ENCODE assay signal across 8 cellular contexts in genomic region chr12:106774808-106775524, GRCh38. TPM values are rescaled to one million over a fixed set of nuclear protein-coding genes. Genes with fewer than 3 reads are reported as not detected.
DNase-seq lines count a peak whose midpoint lies in the region; ATAC-seq and TF ChIP-seq lines count a peak whose summit lies in the region.

No MANE protein-coding gene starts in this region.

- no peaks in the 10 kb centered on the region for H3K27me3 ChIP-seq in sigmoid colon

- peak; percentile 7 for ATAC-seq in HG02852 (IDR thresholded peaks at IDR 0.05; ENCODE audit: unreplicated experiment)

- 4 to 5% methylated on average over 29 of the region's 29 CpGs for WGBS in sigmoid colon, 2 donors

- DNase-seq in NCI-H2227 (lab: John Stamatoyannopoulos, UW; ENCODE audit: unreplicated experiment) (peak; percentile 83), NCI-H2227 treated with DMSO at 0.1 percent for 48 hours (lab: John Stamatoyannopoulos, UW) (no peak), fibroblast of mammary gland (ENCODE audit: low read depth) (no peak), sigmoid colon (peak; percentile 68), NCI-H1930 (lab: John Stamatoyannopoulos, UW) (no peak), ureter (ENCODE audit: low spot score) (no peak)

- no peak for TF ChIP-seq EP300 in sigmoid colon (IDR thresholded peaks at IDR 0.05)

- no peaks in the 10 kb centered on the region for H3K9me3 ChIP-seq in sigmoid colon

- intact Hi-C loops in sigmoid colon (cut with DNase I): loop anchor here (1.0 to 10.0 kb wide), 5 partner anchors 67 to 473 kb away; partner anchors contain the start of genes POLR3B, TCP11L2 and TMEM263

- TF ChIP-seq POLR2A in sigmoid colon (IDR thresholded peaks at IDR 0.05): no peak

- no peak for TF ChIP-seq CTCF in WI38 (IDR thresholded peaks at IDR 0.05; ENCODE audit: low read depth, low read length)
- TF ChIP-seq CTCF in fibroblast of mammary gland (conservative IDR thresholded peaks at IDR 0.05; ENCODE audit: control insufficient read depth, insufficient read depth, low read depth, low read length): no peak
- no peak for TF ChIP-seq CTCF in sigmoid colon (IDR thresholded peaks at IDR 0.05)

- H3K4me3 ChIP-seq in WI38 (ENCODE audit: low read depth, low read length) (peak overlapping the region; percentile 96), fibroblast of mammary gland (ENCODE audit: control insufficient read depth, low read depth, low read length) (peak overlapping the region; percentile 89), sigmoid colon (peak overlapping the region; percentile 77 to 97 (median 83))

- H3K36me3 ChIP-seq in sigmoid colon: no peaks in the 10 kb centered on the region

- H3K4me1 ChIP-seq in sigmoid colon: peaks cover 0 to 23% (median 15%) of the 10 kb centered on the region in 4 donors

- peak overlapping the region; percentile 92 to 94 (median 92) for H3K27ac ChIP-seq in sigmoid colon

RNA-seq across cellular contexts. Expression of gene RIC8B, which starts 0.5 kb away (rescaled TPM):
- total RNA-seq in sigmoid colon (10 to 100 TPM; 17.6 to 27.8 (median 20.0) TPM), ureter (26.6 TPM)
- 1 to 10 TPM; 5.3 to 6.0 (median 5.6) TPM for polyA plus RNA-seq in sigmoid colon

Comparison
In these comparisons a context has a peak if more than half of its experiments do, and no peak if none do; other contexts are left out.
1. DNase-seq: peak in NCI-H2227 (single experiment) and sigmoid colon (single experiment); none in NCI-H2227 treated with DMSO at 0.1 percent for 48 hours (single experiment), fibroblast of mammary gland (single experiment), NCI-H1930 (0 of 2) and ureter (single experiment).
2. Peak in every context shown above with its lines, with median percentiles within 50 percentile points of each other: H3K4me3 ChIP-seq.